In genomic region chr2:139550341-139550740, GRCh38 we compare ENCODE assay signal across 6 cellular contexts.
"Had no signal": no experiment of that assay in that cellular context is flagged by ENCODE, and none has a peak within 500 bp of the region (broad histone marks: within the 10 kb centered on the region; RNA-seq: fewer than 3 reads in every experiment).

No MANE protein-coding gene starts in this region.

- ATAC-seq: HepG2, K562 had no signal

- H3K27ac ChIP-seq: HL-60 had no signal

- DNase-seq: IMR-90, KBM-7, KG1 had no signal

- H3K4me3 ChIP-seq: K562 had no signal
